In the genomic region with DNA sequence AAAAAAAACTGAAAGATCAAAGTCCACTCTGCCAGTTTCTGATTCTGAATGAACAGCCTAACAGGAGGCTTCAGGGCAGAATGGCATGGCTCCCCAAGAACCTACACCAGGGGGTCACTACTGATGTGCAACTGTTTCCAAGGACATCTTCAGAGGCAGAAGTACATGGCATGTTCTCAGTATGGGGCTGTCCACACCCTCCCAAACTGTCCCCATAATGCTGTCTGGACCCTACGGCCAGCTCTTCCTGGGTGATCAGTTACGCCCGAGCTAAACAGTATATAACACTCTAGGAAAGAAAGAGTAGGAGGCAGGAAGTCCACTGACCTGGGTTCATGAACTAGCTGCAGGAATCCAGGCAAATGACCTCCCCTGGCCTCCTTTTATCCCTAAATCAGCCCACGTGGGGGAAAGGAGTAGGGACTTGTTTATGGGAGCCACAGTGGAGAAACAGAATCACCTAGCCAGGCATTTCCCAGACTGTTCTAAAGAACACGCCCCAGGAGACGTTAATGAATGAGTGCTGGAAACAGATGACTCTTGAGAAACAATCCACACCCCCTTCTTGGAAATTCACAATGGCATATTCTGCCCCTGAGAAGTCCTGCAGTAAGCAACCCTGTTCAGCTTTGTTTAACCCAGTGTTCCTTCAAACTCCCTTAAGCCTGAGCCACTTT, we compare ENCODE assay signal across 9 cellular contexts. TPM values are rescaled to one million over a fixed set of nuclear protein-coding genes. Genes with fewer than 3 reads are reported as not detected.
A peak's percentile ranks its signal among the peaks of the same experiment; 100 is the strongest.
DNase-seq lines count a peak whose midpoint lies in the region; ATAC-seq, FAIRE-seq and TF ChIP-seq lines count a peak whose summit lies in the region.
"Had no signal": no experiment of that assay in that cellular context is flagged by ENCODE, and none has a peak within 500 bp of the region (broad histone marks: within the 10 kb centered on the region; RNA-seq: fewer than 3 reads in every experiment).

No MANE protein-coding gene starts in this region.

- no peaks in the 10 kb centered on the region for H3K9me3 ChIP-seq in transverse colon

- peak overlapping the region; percentile 37 for H3K56ac ChIP-seq in mesendoderm (ENCODE audit: low read length)

- no peak for DNase-seq in activated T-cell treated with anti-CD3 and anti-CD28 coated beads, Interleukin-2, amount 50 U/mL, for 4 hours
- no peak for DNase-seq in activated T-cell treated with anti-CD3 and anti-CD28 coated beads, Interleukin-2, amount 50 U/mL, for 48 hours
- DNase-seq in cardiac fibroblast (ENCODE audit: low read depth in 2 of 2) (peak; percentile 71 to 74), mesendoderm (no peak), transverse colon (no peak), GM20000 (ENCODE audit: low spot score) (no peak), posterior cingulate gyrus (no peak), GM19239 (ENCODE audit: insufficient read length, low spot score) (no peak)
- DNase-seq: DND-41 had no signal

- no peak overlapping the region for H4K5ac ChIP-seq in mesendoderm (ENCODE audit: low read length)

- H3K36me3 Mint-ChIP-seq in activated T-cell treated with anti-CD3 and anti-CD28 coated beads, Interleukin-2, amount 50 U/mL, for 4 hours (ENCODE audit: insufficient read depth), result no peaks in the 10 kb centered on the region

- no peak overlapping the region for H3K23ac ChIP-seq in mesendoderm (ENCODE audit: low read length)

- H3K79me2 ChIP-seq in mesendoderm (ENCODE audit: control insufficient read depth, insufficient read depth, low read length), result no peaks in the 10 kb centered on the region

- no peak overlapping the region for H3K4me2 ChIP-seq in mesendoderm (ENCODE audit: low read length)

- H3K4me3 ChIP-seq in cardiac fibroblast (replicated peaks in 1 of 2; ENCODE audit: low read depth in 2 of 2, low read length in 2 of 2) (peak overlapping the region in 1 of 2 donors; percentile 89), mesendoderm (ENCODE audit: low read length) (no peak overlapping the region), transverse colon (peak overlapping the region in 2 of 4 donors; percentile 81 to 88)

- H3K4me1 Mint-ChIP-seq in activated T-cell treated with anti-CD3 and anti-CD28 coated beads, Interleukin-2, amount 50 U/mL, for 4 hours (ENCODE audit: low read depth), result peaks cover 75% of the 10 kb centered on the region

- H2BK120ac ChIP-seq in mesendoderm (ENCODE audit: low read depth, low read length), result no peak overlapping the region

- H3K4ac ChIP-seq in mesendoderm (ENCODE audit: low read depth, low read length), result no peak overlapping the region

- H3K36me3 ChIP-seq in mesendoderm (ENCODE audit: control insufficient read depth, insufficient read depth, low read length), result no peaks in the 10 kb centered on the region
- no peaks in the 10 kb centered on the region for H3K36me3 ChIP-seq in transverse colon

- no peaks in the 10 kb centered on the region for H3K27me3 Mint-ChIP-seq in activated T-cell treated with anti-CD3 and anti-CD28 coated beads, Interleukin-2, amount 50 U/mL, for 4 hours (ENCODE audit: low read depth)

- intact Hi-C loops in transverse colon (cut with DNase I; ENCODE audit: low total_unique reads) (no loop called here), posterior cingulate gyrus (cut with DNase I) (loop anchor here (5.0 kb wide), 1 partner anchor 108 kb away; a partner anchor contains a TSS)

- peak; percentile 71 for TF ChIP-seq EP300 in transverse colon (IDR thresholded peaks at IDR 0.05; ENCODE audit: low read depth)

- no CpG with 5 or more reads among the region's 6 CpGs for WGBS in mesendoderm (ENCODE audit: extremely low coverage, insufficient coverage, low lambda C conversion rate)
- WGBS in transverse colon (ENCODE audit: low coverage in 1 of 2), 2 donors, result 0 to 21% methylated on average over 3 to 6 of the region's 6 CpGs

- no peaks in the 10 kb centered on the region for H3K27me3 ChIP-seq in mesendoderm (ENCODE audit: insufficient read depth, low read length, poor library complexity)
- no peaks in the 10 kb centered on the region for H3K27me3 ChIP-seq in transverse colon

- H3K4me1 ChIP-seq in mesendoderm (ENCODE audit: control insufficient read depth, low read depth, low read length), result peaks cover 13% of the 10 kb centered on the region
- peaks cover 59 to 89% (median 87%) of the 10 kb centered on the region in 4 donors for H3K4me1 ChIP-seq in transverse colon

- TF ChIP-seq CTCF in cardiac fibroblast (IDR thresholded peaks at IDR 0.05; ENCODE audit: low read depth, low read length), result no peak
- peak in 1 of 5 experiments; percentile 26 for TF ChIP-seq CTCF in transverse colon (IDR thresholded peaks at IDR 0.05)
- no peak for TF ChIP-seq CTCF in GM20000 (IDR thresholded peaks at IDR 0.05; ENCODE audit: extremely low read depth, missing control alignments)

- peak overlapping the region; percentile 32 for H3K9ac ChIP-seq in mesendoderm (ENCODE audit: low read length)

- H3K79me1 ChIP-seq in mesendoderm (ENCODE audit: low read length), result peaks cover 7% of the 10 kb centered on the region

- H2BK15ac ChIP-seq in mesendoderm (replicated peaks; ENCODE audit: low read depth), result no peak overlapping the region

- no peak for FAIRE-seq in GM19239 (lab: Jason Lieb, UNC)

- peak overlapping the region; percentile 83 for H3K4me3 Mint-ChIP-seq in activated T-cell treated with anti-CD3 and anti-CD28 coated beads, Interleukin-2, amount 50 U/mL, for 4 hours

- H3K18ac ChIP-seq in mesendoderm (ENCODE audit: low read length), result peak overlapping the region; percentile 22

- in situ Hi-C loops in transverse colon (cut with MboI; ENCODE audit: low pct_ligation_motif_present in 1 of 4, low pct_unique_long_range_greater_than_20kb in 1 of 4, low sequenced_read_pairs in 3 of 4), result loop anchor here in 3 of 4 donors (10.0 to 25.0 kb wide), 2 partner anchors 98 to 105 kb away; a partner anchor contains a TSS

- TF ChIP-seq POLR2A in transverse colon (IDR thresholded peaks at IDR 0.05), result peak; percentile 39

- no peaks in the 10 kb centered on the region for H3K9me3 Mint-ChIP-seq in activated T-cell treated with anti-CD3 and anti-CD28 coated beads, Interleukin-2, amount 50 U/mL, for 4 hours

- H4K8ac ChIP-seq in mesendoderm (ENCODE audit: low read depth, low read length), result no peak overlapping the region

- no peak overlapping the region for H2AK5ac ChIP-seq in mesendoderm (ENCODE audit: low read length)

- H3K27ac ChIP-seq in mesendoderm (ENCODE audit: low read depth, low read length), result peak overlapping the region; percentile 17
- H3K27ac ChIP-seq in transverse colon, result peak overlapping the region; percentile 96 to 98 (median 98)

- ATAC-seq in activated T-cell treated with anti-CD3 and anti-CD28 coated beads, Interleukin-2, amount 50 U/mL, for 4 hours, result no peak

- H2BK5ac ChIP-seq in mesendoderm (ENCODE audit: low read length), result no peak overlapping the region

RNA-seq across cellular contexts. Expression of a gene that starts 2.5 kb away (rescaled TPM):
- total RNA-seq in activated T-cell treated with anti-CD3 and anti-CD28 coated beads, Interleukin-2, amount 50 U/mL, for 4 hours, result 10 to 100 TPM; 49.0 to 60.5 (median 52.8) TPM
- polyA plus RNA-seq in mesendoderm (2013, experiment 1 of 2), result 20.7 TPM
- 17.9 TPM for polyA plus RNA-seq in mesendoderm (2013, experiment 2 of 2)
- total RNA-seq in transverse colon, result 100 to 1,000 TPM in 3 of 4 donors, 10 to 100 TPM in 1; 80.0 to 356 (median 200) TPM

RNA-seq across cellular contexts. Expression of a gene that starts 19.5 kb away (rescaled TPM):
- total RNA-seq in activated T-cell treated with anti-CD3 and anti-CD28 coated beads, Interleukin-2, amount 50 U/mL, for 4 hours, result 10 to 100 TPM; 14.7 to 19.1 (median 17.8) TPM
- 36.7 TPM for polyA plus RNA-seq in mesendoderm (2013, experiment 1 of 2)
- 36.3 TPM for polyA plus RNA-seq in mesendoderm (2013, experiment 2 of 2)
- 100 to 1,000 TPM in 2 of 4 donors, 10 to 100 TPM in 2; 14.3 to 111 (median 100) TPM for total RNA-seq in transverse colon

RNA-seq across cellular contexts. Expression of a gene that starts 19.8 kb away (rescaled TPM):
- 100 to 1,000 TPM; 128 to 142 (median 131) TPM for total RNA-seq in activated T-cell treated with anti-CD3 and anti-CD28 coated beads, Interleukin-2, amount 50 U/mL, for 4 hours
- 63.9 TPM for polyA plus RNA-seq in mesendoderm (2013, experiment 1 of 2)
- 62.4 TPM for polyA plus RNA-seq in mesendoderm (2013, experiment 2 of 2)
- 100 to 1,000 TPM in 3 of 4 donors, 10 to 100 TPM in 1; 96.9 to 466 (median 174) TPM for total RNA-seq in transverse colon

RNA-seq across cellular contexts. Expression of a gene that starts 29.0 kb away (rescaled TPM):
- total RNA-seq in activated T-cell treated with anti-CD3 and anti-CD28 coated beads, Interleukin-2, amount 50 U/mL, for 4 hours, result under 1 TPM; 0.66 to 0.69 (median 0.68) TPM
- polyA plus RNA-seq in mesendoderm (2013, experiment 1 of 2), result 0.10 TPM
- 0.13 TPM for polyA plus RNA-seq in mesendoderm (2013, experiment 2 of 2)
- 1 to 10 TPM in 2 of 4 donors, not detected in 2; 2.5 to 3.0 TPM for total RNA-seq in transverse colon

Comparison
In these comparisons a context has a peak if more than half of its experiments do, and no peak if none do; other contexts are left out.
1. DNase-seq: peak in cardiac fibroblast (2 of 2); none in activated T-cell treated with anti-CD3 and anti-CD28 coated beads, Interleukin-2, amount 50 U/mL, for 4 hours (single experiment), activated T-cell treated with anti-CD3 and anti-CD28 coated beads, Interleukin-2, amount 50 U/mL, for 48 hours (0 of 2), mesendoderm (single experiment), transverse colon (single experiment), GM20000 (single experiment), posterior cingulate gyrus (0 of 10) and GM19239 (single experiment).